Comparison of ENCODE assay signal across 8 cellular contexts in the genomic region with DNA sequence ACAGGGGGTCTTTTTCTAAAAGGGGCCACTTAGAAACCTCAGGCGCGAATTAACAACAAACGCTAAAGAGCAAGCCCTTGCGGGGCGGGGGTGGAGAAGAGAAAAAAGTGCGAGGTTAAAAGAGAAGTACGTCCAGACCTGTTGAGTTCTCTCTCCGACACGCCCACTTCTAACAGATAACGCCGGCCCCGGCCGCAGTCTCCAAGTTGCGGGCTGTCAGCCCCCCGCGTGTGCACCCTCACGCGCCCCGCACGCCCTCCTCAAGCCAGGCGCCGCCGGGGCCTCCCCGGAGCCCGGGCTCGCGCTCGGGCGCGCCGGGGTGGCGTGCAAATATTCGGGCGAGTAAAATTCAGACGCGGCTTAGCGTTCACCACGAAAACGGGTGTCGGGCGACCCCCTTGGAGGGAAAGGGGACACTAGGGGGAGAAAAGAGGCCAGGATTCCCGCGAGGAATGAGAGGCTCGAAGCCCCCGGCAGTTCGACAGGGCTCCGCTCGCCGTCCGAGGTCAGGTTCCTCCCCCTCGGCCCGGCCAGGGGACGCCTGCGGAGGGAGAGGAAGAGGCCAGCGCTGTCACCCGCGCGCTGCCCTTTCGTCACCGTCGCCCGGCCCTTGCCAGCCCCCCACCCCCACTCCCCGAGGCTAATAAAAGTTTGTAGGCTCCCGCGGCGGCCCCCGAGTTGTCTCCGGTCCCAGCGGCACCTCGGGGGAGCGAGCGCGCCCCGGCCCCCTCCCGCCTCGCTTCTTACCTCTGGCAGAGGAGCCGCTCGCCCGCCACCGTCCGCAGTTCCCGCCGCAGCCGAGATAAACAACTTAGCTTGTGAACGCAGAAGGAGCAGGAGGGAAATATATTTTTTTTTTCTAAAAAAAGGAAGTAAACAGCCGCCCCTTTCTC. TPM values are rescaled to one million over a fixed set of nuclear protein-coding genes. Genes with fewer than 3 reads are reported as not detected.
DNase-seq lines count a peak whose midpoint lies in the region; ATAC-seq, FAIRE-seq and TF ChIP-seq lines count a peak whose summit lies in the region.

No MANE protein-coding gene starts in this region.

- no peaks in the 10 kb centered on the region for H3K9me3 ChIP-seq in H1 (ENCODE audit: insufficient read depth in 2 of 2, low read depth in 1 of 2, low read length in 1 of 2)

- no peak overlapping the region for H3K14ac ChIP-seq in H1 (ENCODE audit: insufficient read length)

- H2BK120ac ChIP-seq in H1 (replicated peaks; ENCODE audit: low read depth, low read length), result no peak overlapping the region

- H3K23me2 ChIP-seq in H1 (ENCODE audit: low read depth, low read length), result peaks cover 14% of the 10 kb centered on the region

- ATAC-seq in memory B cell (ENCODE audit: low read depth) (peak; percentile 4), GM21717 (IDR thresholded peaks at IDR 0.05; ENCODE audit: unreplicated experiment) (no peak)

- H3K79me2 ChIP-seq in H1 (ENCODE audit: control insufficient read depth in 1 of 2, insufficient read depth in 2 of 2, low read length in 2 of 2), result 0 out of 4 replicates have a peak, but pooled peaks cover 0 to 2% of the 10 kb centered on the region in 2 experiments

- no peak overlapping the region for H4K8ac ChIP-seq in H1 (ENCODE audit: extremely low read depth, insufficient read depth, low read length)

- H3K9ac ChIP-seq in H1 (replicated peaks in 1 of 4; ENCODE audit: extremely low read depth in 1 of 4, low read depth in 3 of 4, low read length in 3 of 4), result no peak overlapping the region

- FAIRE-seq in H1 (lab: Jason Lieb, UNC), result no peak

- peaks cover 5% of the 10 kb centered on the region for H3K36me3 Mint-ChIP-seq in memory B cell

- peaks cover 0 to 11% (median 3%) of the 10 kb centered on the region in 4 experiments; a peak in 5 of 7 replicates for H3K4me1 ChIP-seq in H1 (replicated peaks in 1 of 4; ENCODE audit: control insufficient read depth in 3 of 4, insufficient read depth in 4 of 4, low read length in 3 of 4)

- CTCF ChIA-PET in H1 (lab: Charles Lee; ENCODE audit: partially characterized antibody), result interaction anchor here (0.6 to 2.5 kb wide), 13 partner anchors 11 to 984 kb away, joined by 3 to 10 read pairs (median 4); no protein-coding TSS in a partner anchor

- peak overlapping the region; percentile 97 for H3K27ac Mint-ChIP-seq in memory B cell

- no peak overlapping the region for H2AFZ ChIP-seq in H1 (ENCODE audit: low read length)

- no peak overlapping the region for H3K18ac ChIP-seq in H1 (ENCODE audit: extremely low read depth, low read length)

- H3K9me3 Mint-ChIP-seq in memory B cell, result peaks cover 2% of the 10 kb centered on the region

- no peak for TF ChIP-seq EP300 in H1 (IDR thresholded peaks at IDR 0.05; ENCODE audit: borderline replicate concordance in 1 of 2, low read depth in 2 of 2, low read length in 2 of 2)

- H4K91ac ChIP-seq in H1 (replicated peaks; ENCODE audit: insufficient read length, low read length), result no peak overlapping the region

- H3K4me3 ChIP-seq in H1 (ENCODE audit: extremely low read depth in 1 of 4, insufficient read depth in 2 of 4, low read depth in 3 of 4, low read length in 4 of 4), result peak overlapping the region; percentile 67 to 80 (median 72)

- no peak overlapping the region for H2AK5ac ChIP-seq in H1 (ENCODE audit: low read depth, low read length)

- H4K20me1 ChIP-seq in H1 (replicated peaks in 1 of 2; ENCODE audit: control insufficient read depth in 1 of 2, insufficient read depth in 2 of 2, low read length in 2 of 2), result no peaks in the 10 kb centered on the region

- TF ChIP-seq CTCF in H1 (IDR thresholded peaks at IDR 0.05; ENCODE audit: control extremely low read depth in 1 of 3, insufficient read depth in 1 of 3, low read depth in 1 of 3, low read length in 3 of 3), result no peak

- no peak overlapping the region for H2BK20ac ChIP-seq in H1 (ENCODE audit: low read length)

- H2BK15ac ChIP-seq in H1 (ENCODE audit: low read length), result no peak overlapping the region

- H3K4me3 Mint-ChIP-seq in memory B cell, result peak overlapping the region; percentile 89

- TF ChIP-seq RAD21 in H1 (IDR thresholded peaks at IDR 0.05 in 1 of 2, conservative IDR thresholded peaks at IDR 0.05 in 1 of 2; ENCODE audit: low read depth in 2 of 2, low read length in 2 of 2), result peak in 1 of 2 experiments; percentile 12; a peak in 1 of 4 replicates

- H2BK5ac ChIP-seq in H1 (ENCODE audit: low read depth, low read length), result no peak overlapping the region

- H3K56ac ChIP-seq in H1 (replicated peaks; ENCODE audit: insufficient read length, low read depth, low read length), result no peak overlapping the region

- no peak overlapping the region for H2BK12ac ChIP-seq in H1 (ENCODE audit: low read depth, low read length)

- no peak overlapping the region for H3K27ac ChIP-seq in H1 (ENCODE audit: low read depth, low read length)

- H3K4me2 ChIP-seq in H1 (ENCODE audit: insufficient read depth in 1 of 2, low read depth in 2 of 2, low read length in 2 of 2), result peak overlapping the region; percentile 86 to 98

- no peak overlapping the region for H3K4ac ChIP-seq in H1 (replicated peaks; ENCODE audit: insufficient read length, low read depth, low read length)

- POLR2A ChIA-PET in H1 (lab: Charles Lee; ENCODE audit: partially characterized antibody), result interaction anchor here (0.6 to 0.8 kb wide), 2 partner anchors 122 to 308 kb away, joined by 3 read pairs; no protein-coding TSS in a partner anchor

- 1% methylated on average over 44 of the region's 86 CpGs; no CpG with 5 or more reads in 1 of the 2 experiments for WGBS in H1 (ENCODE audit: extremely low coverage in 1 of 2, insufficient coverage in 1 of 2, insufficient read length in 1 of 2, insufficient replicate concordance in 2 of 2, low coverage in 1 of 2, low lambda C conversion rate in 2 of 2, missing lambda C conversion rate in 1 of 2), 2 experiments

- no peaks in the 10 kb centered on the region for H3K27me3 Mint-ChIP-seq in memory B cell

- H3K79me1 ChIP-seq in H1 (ENCODE audit: low read depth, low read length), result no peaks in the 10 kb centered on the region

- DNase-seq in NCI-H2196 (lab: John Stamatoyannopoulos, UW; ENCODE audit: unreplicated experiment), result peak; percentile 54
- no peak for DNase-seq in NCI-H2196 treated with DMSO at 0.1 percent for 48 hours (lab: John Stamatoyannopoulos, UW; ENCODE audit: unreplicated experiment)
- DNase-seq in NCI-H774 (lab: John Stamatoyannopoulos, UW), result peak; percentile 12
- peak; percentile 80 for DNase-seq in activated CD8-positive, alpha-beta memory T cell treated with anti-CD3 and anti-CD28 coated beads for 24 hours
- DNase-seq in H1 (ENCODE audit: low read depth in 1 of 2, low spot score in 2 of 2), result peak in 1 of 2 experiments; percentile 65
- DNase-seq in memory B cell (ENCODE audit: low spot score in 2 of 2), result peak; percentile 50 to 56
- DNase-seq in stimulated activated CD8-positive, alpha-beta memory T cell treated with anti-CD3 and anti-CD28 coated beads, Interleukin-15, amount 100 ng/mL, for 24 hours (ENCODE audit: low read depth), result peak; percentile 21

- no peak overlapping the region for H3K23ac ChIP-seq in H1 (ENCODE audit: insufficient read length)

- H3K36me3 ChIP-seq in H1 (ENCODE audit: control insufficient read depth in 2 of 4, insufficient read depth in 4 of 4, low read length in 3 of 4), result no peaks in the 10 kb centered on the region

- H4K5ac ChIP-seq in H1 (ENCODE audit: insufficient read length, low read depth, low read length), result no peak overlapping the region

- H3K4me1 Mint-ChIP-seq in memory B cell, result peaks cover 35% of the 10 kb centered on the region

- H3K27me3 ChIP-seq in H1 (replicated peaks in 1 of 4; ENCODE audit: control insufficient read depth in 3 of 4, extremely low read depth in 1 of 4, insufficient read depth in 3 of 4, low read length in 3 of 4), result peaks cover 5 to 27% (median 12%) of the 10 kb centered on the region in 4 experiments; a peak in 6 of 7 replicates

- no peak for TF ChIP-seq POLR2A in H1 (IDR thresholded peaks at IDR 0.05; ENCODE audit: control extremely low read depth in 1 of 2, low read depth in 2 of 2, low read length in 2 of 2)

TF ChIP-seq in H1, 55 proteins besides CTCF, POLR2A, EP300 and RAD21 (continues in another document):
- TF ChIP-seq NANOG (IDR thresholded peaks at IDR 0.05; ENCODE audit: insufficient read depth, low read depth, low read length, poor library complexity, severe bottlenecking), result no peak
- 0 out of 2 replicates have a peak, but pooled peaks have one; percentile 24 for TF ChIP-seq RBBP5 (IDR thresholded peaks at IDR 0.05; ENCODE audit: borderline replicate concordance, low read depth, low read length)
- no peak for TF ChIP-seq CHD1 (IDR thresholded peaks at IDR 0.05; ENCODE audit: low read depth, low read length)
- TF ChIP-seq POU5F1 (IDR thresholded peaks at IDR 0.05; ENCODE audit: low read depth, low read length), result no peak
- TF ChIP-seq SIRT6 (IDR thresholded peaks at IDR 0.05; ENCODE audit: low read length), result no peak
- TF ChIP-seq RNF2 (IDR thresholded peaks at IDR 0.05; ENCODE audit: borderline replicate concordance, low read depth, low read length, missing control alignments, poor library complexity, severe bottlenecking), result peak; percentile 7
- TF ChIP-seq KDM4A (IDR thresholded peaks at IDR 0.05; ENCODE audit: low read depth, low read length, severe bottlenecking), result peak; percentile 28
- no peak for TF ChIP-seq TEAD4 (IDR thresholded peaks at IDR 0.05; ENCODE audit: low read depth, low read length)
- TF ChIP-seq CHD2 (IDR thresholded peaks at IDR 0.05; ENCODE audit: low read length), result no peak
- peak; percentile 44 for TF ChIP-seq ASH2L (IDR thresholded peaks at IDR 0.05; ENCODE audit: low read length)
- no peak for TF ChIP-seq CBX8 (IDR thresholded peaks at IDR 0.05; ENCODE audit: borderline replicate concordance, low read depth, low read length)
- TF ChIP-seq TBP (IDR thresholded peaks at IDR 0.05; ENCODE audit: low read depth, low read length), result no peak
- peak in 1 of 2 experiments; percentile 80; a peak in 2 of 4 replicates for TF ChIP-seq SIN3A (conservative IDR thresholded peaks at IDR 0.05 in 1 of 2, IDR thresholded peaks at IDR 0.05 in 1 of 2; ENCODE audit: low read depth in 1 of 2, low read length in 2 of 2)
- peak; percentile 81 for TF ChIP-seq SAP30 (IDR thresholded peaks at IDR 0.05; ENCODE audit: insufficient read depth, insufficient replicate concordance, low read length)
- no peak for TF ChIP-seq TCF12 (IDR thresholded peaks at IDR 0.05; ENCODE audit: low read depth, low read length)
- no peak for TF ChIP-seq SP4 (IDR thresholded peaks at IDR 0.05; ENCODE audit: low read length)

RNA-seq across cellular contexts. Expression of gene NR3C1, which starts 0.8 kb away (rescaled TPM):
- 5.4 and 7.7 TPM in 2 replicates for total RNA-seq in H1 (2021; fragmentation: NEBNext Ultra II Directional; extraction: Animal tissue kit (Norgen Biotek cat#: 25700))
- polyA plus RNA-seq in H1 (2011; rRNA removed), result 0.61 and 1.7 TPM in 2 replicates
- polyA plus RNA-seq in H1 (2011; cell fraction: cytosol; rRNA removed), result 1.5 TPM
- 1.2 TPM for polyA plus RNA-seq in H1 (2011; cell fraction: nucleus; rRNA removed)
- polyA plus RNA-seq in H1 (2012, experiment 1 of 2), result 2.1 to 4.9 TPM (median 3.4 TPM) in 4 replicates
- 0.41 TPM for polyA plus RNA-seq in H1 (2012, experiment 2 of 2)
- polyA plus RNA-seq in H1 (2013, experiment 1 of 2), result 5.9 TPM
- 5.2 TPM for polyA plus RNA-seq in H1 (2013, experiment 2 of 2)
- 5.4 and 10.8 TPM in 2 replicates for polyA minus RNA-seq in H1 (2011; rRNA and poly(A)+ RNA removed)
- 2.7 TPM for polyA minus RNA-seq in H1 (2011; cell fraction: cytosol; rRNA and poly(A)+ RNA removed)
- polyA minus RNA-seq in H1 (2011; cell fraction: nucleus; rRNA and poly(A)+ RNA removed), result 7.5 TPM
